Comparison of ENCODE assay signal across 10 cellular contexts in the genomic region with DNA sequence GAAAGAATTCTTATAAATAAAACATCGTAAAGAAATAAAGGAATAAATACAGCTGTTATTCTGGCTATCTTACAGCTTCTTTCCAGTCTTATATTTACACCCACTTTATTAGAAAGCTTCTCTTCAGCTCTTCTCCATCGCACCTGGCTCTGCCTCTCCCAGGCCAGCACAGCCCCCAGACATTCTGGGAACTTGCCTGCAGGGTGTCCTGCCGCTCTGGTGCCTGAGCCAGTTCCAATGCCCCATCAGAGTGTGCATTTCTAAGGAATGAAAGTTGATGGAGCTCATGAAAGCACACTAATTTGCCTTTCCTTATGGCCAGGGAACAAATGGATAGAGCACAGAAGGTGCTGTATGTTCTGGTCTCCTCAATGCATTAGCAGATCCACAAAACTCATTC.
"Had no signal": no experiment of that assay in that cellular context is flagged by ENCODE, and none has a peak within 500 bp of the region (broad histone marks: within the 10 kb centered on the region; RNA-seq: fewer than 3 reads in every experiment).

No MANE protein-coding gene starts in this region.

- H3K4me3 ChIP-seq: HAP-1 had no signal

- H3K27me3 Mint-ChIP-seq: IgD-negative memory B cell had no signal

- ATAC-seq: HCT116, HepG2 had no signal

- H3K27ac Mint-ChIP-seq: HFFc6, IgD-negative memory B cell had no signal

- DNase-seq: GOT3, H7, HFFc6, KBM-7 had no signal

- H3K4me3 Mint-ChIP-seq: HFFc6, IgD-negative memory B cell had no signal

- H3K9me3 ChIP-seq: HAP-1 had no signal

- H3K36me3 ChIP-seq: HAP-1 had no signal

- H3K27ac ChIP-seq: HL-60, KMS-11 had no signal
